13 cellular contexts compared by ENCODE assay signal in the genomic region with DNA sequence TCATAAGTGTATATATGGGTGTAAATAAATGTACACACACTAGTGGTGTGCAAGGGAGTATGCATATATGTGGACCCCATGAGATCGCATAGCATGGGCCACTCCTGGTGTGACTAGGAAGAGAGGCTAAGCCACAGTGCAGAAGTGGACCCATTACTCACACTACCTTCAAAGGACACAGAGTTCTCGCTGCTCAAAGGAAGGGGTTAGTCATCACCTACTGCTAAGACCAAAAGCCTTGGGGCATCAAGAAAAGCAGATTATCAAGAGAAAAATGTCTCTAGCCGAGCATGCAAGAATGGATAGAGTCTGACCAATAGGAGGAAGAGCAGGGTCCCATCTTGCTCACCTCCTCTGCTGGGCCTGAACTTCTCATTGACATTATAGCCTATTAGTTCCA.
DNase-seq lines count a peak whose midpoint lies in the region; ATAC-seq and TF ChIP-seq lines count a peak whose summit lies in the region.
"Had no signal": no experiment of that assay in that cellular context is flagged by ENCODE, and none has a peak within 500 bp of the region (broad histone marks: within the 10 kb centered on the region; RNA-seq: fewer than 3 reads in every experiment).

No MANE protein-coding gene starts in this region.

- peaks cover 2% of the 10 kb centered on the region for H3K4me1 Mint-ChIP-seq in activated CD8-positive, alpha-beta T cell treated with anti-CD3 and anti-CD28 coated beads for 36 hours (ENCODE audit: low read depth)
- no peaks in the 10 kb centered on the region for H3K4me1 Mint-ChIP-seq in activated CD4-positive, alpha-beta memory T cell treated with anti-CD3 and anti-CD28 coated beads for 36 hours (ENCODE audit: low read depth)

- no peak overlapping the region for H3K9ac ChIP-seq in GM23248
- H3K9ac ChIP-seq in trophoblast cell (ENCODE audit: low read length), result no peak overlapping the region
- H3K9ac ChIP-seq in MM.1S (ENCODE audit: low read length), result no peak overlapping the region

- no peaks in the 10 kb centered on the region for H3K79me1 ChIP-seq in trophoblast cell (ENCODE audit: low read length)

- TF ChIP-seq CTCF in epithelial cell of esophagus (IDR thresholded peaks at IDR 0.05; ENCODE audit: insufficient read depth, low read depth, low read length, missing control alignments) (no peak), MM.1S (IDR thresholded peaks at IDR 0.05; ENCODE audit: low read length) (no peak)
- no peak for TF ChIP-seq CTCF in activated CD8-positive, alpha-beta T cell treated with anti-CD3 and anti-CD28 coated beads for 36 hours (IDR thresholded peaks at IDR 0.05)

- no peak overlapping the region for H2BK5ac ChIP-seq in trophoblast cell (ENCODE audit: low read depth, low read length, poor library complexity)

- H3K36me3 ChIP-seq in GM23248 (ENCODE audit: low read depth) (no peaks in the 10 kb centered on the region), trophoblast cell (ENCODE audit: control insufficient read depth in 1 of 2, insufficient read depth in 2 of 2, low read length in 2 of 2) (no peaks in the 10 kb centered on the region), MM.1S (replicated peaks; ENCODE audit: insufficient read depth, low read length) (no peaks in the 10 kb centered on the region)
- H3K36me3 ChIP-seq: gastrocnemius medialis had no signal

- CTCF ChIA-PET in activated CD8-positive, alpha-beta T cell treated with anti-CD3 and anti-CD28 coated beads for 36 hours (lab: Charles Lee), result no interaction called here
- CTCF ChIA-PET in activated CD4-positive, alpha-beta memory T cell treated with anti-CD3 and anti-CD28 coated beads for 36 hours (lab: Charles Lee), result no interaction called here

- H2AFZ ChIP-seq in GM23248 (no peak overlapping the region), trophoblast cell (ENCODE audit: insufficient read depth, low read length, poor library complexity) (no peak overlapping the region), MM.1S (ENCODE audit: low read length) (no peak overlapping the region)

- WGBS in GM23248 (ENCODE audit: low coverage in 1 of 2, low lambda C conversion rate in 2 of 2, missing lambda C conversion rate in 2 of 2), 2 experiments, result 28 to 34% methylated on average over 3 of the region's 3 CpGs
- WGBS in trophoblast cell (ENCODE audit: extremely low coverage, insufficient coverage, insufficient read length), result no CpG with 5 or more reads among the region's 3 CpGs

- H2BK120ac ChIP-seq in trophoblast cell (ENCODE audit: insufficient read depth, low read length, poor library complexity), result no peak overlapping the region

- H3K36me3 Mint-ChIP-seq in activated CD8-positive, alpha-beta T cell treated with anti-CD3 and anti-CD28 coated beads for 36 hours (ENCODE audit: low read depth), result no peaks in the 10 kb centered on the region
- H3K36me3 Mint-ChIP-seq in activated CD4-positive, alpha-beta memory T cell treated with anti-CD3 and anti-CD28 coated beads for 36 hours, result no peaks in the 10 kb centered on the region

- no peaks in the 10 kb centered on the region for H3K27me3 ChIP-seq in GM23248 (replicated peaks; ENCODE audit: insufficient read depth)
- no peaks in the 10 kb centered on the region for H3K27me3 ChIP-seq in trophoblast cell (ENCODE audit: insufficient read depth, low read length)
- H3K27me3 ChIP-seq in MM.1S (replicated peaks; ENCODE audit: insufficient read depth, low read length), result no peaks in the 10 kb centered on the region
- H3K27me3 ChIP-seq: gastrocnemius medialis had no signal

- H4K12ac ChIP-seq in trophoblast cell (ENCODE audit: low read depth, low read length), result no peak overlapping the region

- H3K4ac ChIP-seq in trophoblast cell (ENCODE audit: low read depth, low read length), result no peak overlapping the region

- DNase-seq in GM23248 (peak; percentile 86), NCI-H226 (peak; percentile 45), epithelial cell of esophagus (ENCODE audit: low read depth) (peak; percentile 90), trophoblast cell (peak; percentile 50 to 72), MM.1S (no peak), GM03348 (ENCODE audit: low spot score) (no peak)
- DNase-seq in activated CD8-positive, alpha-beta T cell treated with anti-CD3 and anti-CD28 coated beads for 36 hours, result no peak
- DNase-seq in activated CD4-positive, alpha-beta memory T cell treated with anti-CD3 and anti-CD28 coated beads for 36 hours, result no peak
- DNase-seq: activated effector memory CD4-positive, alpha-beta T cell treated with Interleukin-2 at 50 U/mL for 16 hours; stimulated activated CD4-positive, alpha-beta T cell treated with anti-CD3 and anti-CD28 coated beads, Interleukin-4, amount 100 ng/mL, for 4 hours; stimulated activated CD8-positive, alpha-beta memory T cell treated with anti-CD3 and anti-CD28 coated beads, Interleukin-4, amount 100 ng/mL, for 48 hours had no signal

- no peak overlapping the region for H3K27ac Mint-ChIP-seq in activated CD8-positive, alpha-beta T cell treated with anti-CD3 and anti-CD28 coated beads for 36 hours
- no peak overlapping the region for H3K27ac Mint-ChIP-seq in activated CD4-positive, alpha-beta memory T cell treated with anti-CD3 and anti-CD28 coated beads for 36 hours

- no peaks in the 10 kb centered on the region for H3K9me3 Mint-ChIP-seq in activated CD8-positive, alpha-beta T cell treated with anti-CD3 and anti-CD28 coated beads for 36 hours
- no peaks in the 10 kb centered on the region for H3K9me3 Mint-ChIP-seq in activated CD4-positive, alpha-beta memory T cell treated with anti-CD3 and anti-CD28 coated beads for 36 hours

- no peak overlapping the region for H3K4me3 Mint-ChIP-seq in activated CD8-positive, alpha-beta T cell treated with anti-CD3 and anti-CD28 coated beads for 36 hours
- H3K4me3 Mint-ChIP-seq in activated CD4-positive, alpha-beta memory T cell treated with anti-CD3 and anti-CD28 coated beads for 36 hours, result no peak overlapping the region

- H3K14ac ChIP-seq in trophoblast cell (ENCODE audit: low read length), result no peak overlapping the region

- H3K4me2 ChIP-seq in GM23248 (ENCODE audit: unreplicated experiment) (no peak overlapping the region), trophoblast cell (ENCODE audit: low read length) (no peak overlapping the region), MM.1S (ENCODE audit: low read depth, low read length) (no peak overlapping the region)

- H3K9me3 ChIP-seq in GM23248 (ENCODE audit: low read depth) (no peaks in the 10 kb centered on the region), trophoblast cell (ENCODE audit: insufficient read depth, low read depth, low read length) (peaks cover 2% of the 10 kb centered on the region), MM.1S (replicated peaks; ENCODE audit: insufficient read depth, low read length) (no peaks in the 10 kb centered on the region)
- H3K9me3 ChIP-seq: gastrocnemius medialis had no signal

- no peak overlapping the region for H3K23ac ChIP-seq in trophoblast cell (ENCODE audit: low read length)

- no peak overlapping the region for H2AK5ac ChIP-seq in trophoblast cell (ENCODE audit: low read length)

- in situ Hi-C loops in GM23248 (cut with MboI), result no loop called here

- H3K18ac ChIP-seq in trophoblast cell (ENCODE audit: low read length), result no peak overlapping the region

- POLR2A ChIA-PET in activated CD8-positive, alpha-beta T cell treated with anti-CD3 and anti-CD28 coated beads for 36 hours (lab: Charles Lee), result no interaction called here
- POLR2A ChIA-PET in activated CD4-positive, alpha-beta memory T cell treated with anti-CD3 and anti-CD28 coated beads for 36 hours (lab: Charles Lee), result no interaction called here

- H3F3A ChIP-seq in GM23248 (ENCODE audit: insufficient read depth) (peaks cover 17% of the 10 kb centered on the region), MM.1S (ENCODE audit: insufficient read depth, low read length) (no peaks in the 10 kb centered on the region)

- H4K8ac ChIP-seq in trophoblast cell (ENCODE audit: low read depth, low read length), result no peak overlapping the region

- intact Hi-C loops in activated CD8-positive, alpha-beta T cell treated with anti-CD3 and anti-CD28 coated beads for 36 hours (cut with micrococcal nuclease), result no loop called here
- intact Hi-C loops in activated CD4-positive, alpha-beta memory T cell treated with anti-CD3 and anti-CD28 coated beads for 36 hours (cut with micrococcal nuclease), result no loop called here

- H3K4me3 ChIP-seq in GM23248 (no peak overlapping the region), epithelial cell of esophagus (ENCODE audit: low read length) (no peak overlapping the region), trophoblast cell (ENCODE audit: low read depth, low read length) (no peak overlapping the region), MM.1S (ENCODE audit: low read length) (no peak overlapping the region)
- H3K4me3 ChIP-seq: gastrocnemius medialis, skin epidermis had no signal

- H3K79me2 ChIP-seq in GM23248 (ENCODE audit: insufficient read depth) (no peaks in the 10 kb centered on the region), trophoblast cell (ENCODE audit: control insufficient read depth, insufficient read depth, low read length, poor library complexity) (no peaks in the 10 kb centered on the region), MM.1S (ENCODE audit: low read length) (no peaks in the 10 kb centered on the region)

- ATAC-seq in activated CD8-positive, alpha-beta T cell treated with anti-CD3 and anti-CD28 coated beads for 36 hours, result no peak
- ATAC-seq: gastrocnemius medialis had no signal

- no peaks in the 10 kb centered on the region for H3K27me3 Mint-ChIP-seq in activated CD8-positive, alpha-beta T cell treated with anti-CD3 and anti-CD28 coated beads for 36 hours
- H3K27me3 Mint-ChIP-seq in activated CD4-positive, alpha-beta memory T cell treated with anti-CD3 and anti-CD28 coated beads for 36 hours, result no peaks in the 10 kb centered on the region

- H2BK12ac ChIP-seq in trophoblast cell (ENCODE audit: low read length), result no peak overlapping the region

- no peaks in the 10 kb centered on the region for H4K20me1 ChIP-seq in GM23248 (ENCODE audit: insufficient read depth)
- no peaks in the 10 kb centered on the region for H4K20me1 ChIP-seq in MM.1S (ENCODE audit: insufficient read depth, low read length)

- H3K27ac ChIP-seq in GM23248, result no peak overlapping the region
- no peak overlapping the region for H3K27ac ChIP-seq in trophoblast cell (ENCODE audit: low read depth, low read length)
- H3K27ac ChIP-seq in MM.1S (ENCODE audit: low read length), result no peak overlapping the region
- H3K27ac ChIP-seq: gastrocnemius medialis had no signal

- H3K9me2 ChIP-seq in GM23248 (ENCODE audit: insufficient read depth) (no peaks in the 10 kb centered on the region), MM.1S (replicated peaks; ENCODE audit: insufficient read depth, low read length) (no peaks in the 10 kb centered on the region)

- no peak overlapping the region for H4K91ac ChIP-seq in trophoblast cell (ENCODE audit: low read depth, low read length)

- H3K4me1 ChIP-seq in GM23248 (ENCODE audit: insufficient read depth) (peaks cover 34% of the 10 kb centered on the region), trophoblast cell (ENCODE audit: control insufficient read depth in 1 of 2, insufficient read depth in 2 of 2, low read length in 2 of 2) (peaks cover 0 to 4% of the 10 kb centered on the region in 2 experiments), MM.1S (ENCODE audit: low read length) (no peaks in the 10 kb centered on the region)
- H3K4me1 ChIP-seq: gastrocnemius medialis had no signal

Comparison
In these comparisons a context has a peak if more than half of its experiments do, and no peak if none do; other contexts are left out.
1. DNase-seq: peak in GM23248 (single experiment), NCI-H226 (single experiment), epithelial cell of esophagus (single experiment) and trophoblast cell (2 of 2); none in activated CD8-positive, alpha-beta T cell treated with anti-CD3 and anti-CD28 coated beads for 36 hours (single experiment), MM.1S (single experiment), activated CD4-positive, alpha-beta memory T cell treated with anti-CD3 and anti-CD28 coated beads for 36 hours (single experiment) and GM03348 (single experiment).